Comparison of ENCODE assay signal across 14 cellular contexts in genomic region chr3:184773341-184774186, GRCh38. TPM values are rescaled to one million over a fixed set of nuclear protein-coding genes. Genes with fewer than 3 reads are reported as not detected.
DNase-seq lines count a peak whose midpoint lies in the region; ATAC-seq and TF ChIP-seq lines count a peak whose summit lies in the region.
"Had no signal": no experiment of that assay in that cellular context is flagged by ENCODE, and none has a peak within 500 bp of the region (broad histone marks: within the 10 kb centered on the region; RNA-seq: fewer than 3 reads in every experiment).

No MANE protein-coding gene starts in this region.

- H3K27ac Mint-ChIP-seq in activated naive CD4-positive, alpha-beta T cell treated with anti-CD3 and anti-CD28 coated beads, Interleukin-2, amount 10 ng/mL, durations not matched to agents 7 days and 5 days: no peak overlapping the region
- H3K27ac Mint-ChIP-seq in endodermal cell: no peak overlapping the region
- H3K27ac Mint-ChIP-seq in activated CD8-positive, alpha-beta T cell treated with anti-CD3 and anti-CD28 coated beads for 36 hours: no peak overlapping the region
- H3K27ac Mint-ChIP-seq: activated naive CD8-positive, alpha-beta T cell had no signal

- TF ChIP-seq POLR2A in sigmoid colon (IDR thresholded peaks at IDR 0.05): no peak

- WGBS in sigmoid colon, 2 donors: 85 to 90% methylated on average over 42 of the region's 42 CpGs
- WGBS in endodermal cell (ENCODE audit: insufficient coverage in 1 of 2, insufficient read length in 1 of 2), 2 experiments: 84 to 91% methylated on average over 38 to 42 of the region's 42 CpGs

- no peaks in the 10 kb centered on the region for H3K36me3 ChIP-seq in sigmoid colon
- H3K36me3 ChIP-seq in endodermal cell (ENCODE audit: control insufficient read depth, insufficient read depth, low read length): no peaks in the 10 kb centered on the region

- H3K4me1 ChIP-seq in sigmoid colon: peaks cover 0 to 5% (median 0%) of the 10 kb centered on the region in 4 donors
- peaks cover 22% of the 10 kb centered on the region for H3K4me1 ChIP-seq in endodermal cell (ENCODE audit: control insufficient read depth, insufficient read depth, low read length)

- H3K27me3 ChIP-seq in sigmoid colon (peaks cover 0 to 8% (median 0%) of the 10 kb centered on the region in 3 donors), endodermal cell (ENCODE audit: control insufficient read depth, insufficient read depth, low read length, poor library complexity, severe bottlenecking) (no peaks in the 10 kb centered on the region)

- POLR2A ChIA-PET in activated CD8-positive, alpha-beta T cell treated with anti-CD3 and anti-CD28 coated beads for 36 hours (lab: Charles Lee): no interaction called here

- CTCF ChIA-PET in activated naive CD4-positive, alpha-beta T cell treated with anti-CD3 and anti-CD28 coated beads, Interleukin-2, amount 10 ng/mL, durations not matched to agents 7 days and 5 days (lab: Charles Lee): interaction anchor here (0.8 to 1.3 kb wide), 2 partner anchors 25 to 30 kb away, joined by 3 read pairs; no protein-coding TSS in a partner anchor
- CTCF ChIA-PET in activated CD8-positive, alpha-beta T cell treated with anti-CD3 and anti-CD28 coated beads for 36 hours (lab: Charles Lee): no interaction called here

- intact Hi-C loops in sigmoid colon (cut with DNase I): loop anchor here (10.0 kb wide), 1 partner anchor 409 kb away; the partner anchor contains the start of genes CLCN2 and POLR2H
- intact Hi-C loops in activated CD8-positive, alpha-beta T cell treated with anti-CD3 and anti-CD28 coated beads for 36 hours (cut with micrococcal nuclease): no loop called here

- no peak overlapping the region for H3K9ac ChIP-seq in endodermal cell (ENCODE audit: extremely low read depth, low read length, poor library complexity, severe bottlenecking)

- H3K9me3 Mint-ChIP-seq in activated naive CD4-positive, alpha-beta T cell treated with anti-CD3 and anti-CD28 coated beads, Interleukin-2, amount 10 ng/mL, durations not matched to agents 7 days and 5 days: no peaks in the 10 kb centered on the region
- no peaks in the 10 kb centered on the region for H3K9me3 Mint-ChIP-seq in endodermal cell
- no peaks in the 10 kb centered on the region for H3K9me3 Mint-ChIP-seq in activated CD8-positive, alpha-beta T cell treated with anti-CD3 and anti-CD28 coated beads for 36 hours
- H3K9me3 Mint-ChIP-seq: neural crest cell had no signal

- DNase-seq in COLO668 (lab: John Stamatoyannopoulos, UW; ENCODE audit: unreplicated experiment) (peak; percentile 4), astrocyte of the hippocampus (ENCODE audit: low read depth, low spot score) (peak; percentile 32), islet precursor cell (peak; percentile 86), sigmoid colon (no peak), endodermal cell (no peak)
- DNase-seq in activated naive CD4-positive, alpha-beta T cell treated with anti-CD3 and anti-CD28 coated beads, Interleukin-2, amount 10 ng/mL, durations not matched to agents 7 days and 5 days: no peak
- DNase-seq in activated CD8-positive, alpha-beta T cell treated with anti-CD3 and anti-CD28 coated beads for 36 hours: no peak
- DNase-seq in activated naive CD4-positive, alpha-beta T cell treated with anti-CD3 and anti-CD28 coated beads, Interleukin-2, amount 50 U/mL, for 16 hours: no peak
- DNase-seq: NCI-H1105; NCI-H774; SHP77 treated with DMSO at 0.1 percent for 48 hours; stimulated activated CD8-positive, alpha-beta memory T cell treated with anti-CD3 and anti-CD28 coated beads, Interleukin-4, amount 100 ng/mL, for 48 hours had no signal

- H3K4me3 Mint-ChIP-seq in activated naive CD4-positive, alpha-beta T cell treated with anti-CD3 and anti-CD28 coated beads, Interleukin-2, amount 10 ng/mL, durations not matched to agents 7 days and 5 days: no peak overlapping the region
- no peak overlapping the region for H3K4me3 Mint-ChIP-seq in endodermal cell
- H3K4me3 Mint-ChIP-seq in activated CD8-positive, alpha-beta T cell treated with anti-CD3 and anti-CD28 coated beads for 36 hours: no peak overlapping the region
- H3K4me3 Mint-ChIP-seq: activated naive CD8-positive, alpha-beta T cell; neural crest cell had no signal

- ATAC-seq in activated CD8-positive, alpha-beta T cell treated with anti-CD3 and anti-CD28 coated beads for 36 hours: no peak

- no peak overlapping the region for H3K4me3 ChIP-seq in sigmoid colon
- no peak overlapping the region for H3K4me3 ChIP-seq in endodermal cell (ENCODE audit: low read length)

- H3K27ac ChIP-seq in sigmoid colon (peak overlapping the region in 3 of 4 donors; percentile 14 to 58 (median 49)), endodermal cell (ENCODE audit: low read depth, low read length) (no peak overlapping the region)

- no peak for TF ChIP-seq EP300 in sigmoid colon (IDR thresholded peaks at IDR 0.05)

- TF ChIP-seq CTCF in sigmoid colon (IDR thresholded peaks at IDR 0.05): no peak
- TF ChIP-seq CTCF in endodermal cell (conservative IDR thresholded peaks at IDR 0.05): no peak
- TF ChIP-seq CTCF in activated CD8-positive, alpha-beta T cell treated with anti-CD3 and anti-CD28 coated beads for 36 hours (IDR thresholded peaks at IDR 0.05): no peak

- H3K36me3 Mint-ChIP-seq in activated naive CD4-positive, alpha-beta T cell treated with anti-CD3 and anti-CD28 coated beads, Interleukin-2, amount 10 ng/mL, durations not matched to agents 7 days and 5 days: no peaks in the 10 kb centered on the region
- no peaks in the 10 kb centered on the region for H3K36me3 Mint-ChIP-seq in endodermal cell (ENCODE audit: low read depth)
- H3K36me3 Mint-ChIP-seq in activated CD8-positive, alpha-beta T cell treated with anti-CD3 and anti-CD28 coated beads for 36 hours (ENCODE audit: low read depth): no peaks in the 10 kb centered on the region
- H3K36me3 Mint-ChIP-seq: activated naive CD8-positive, alpha-beta T cell had no signal

- H3K9me3 ChIP-seq in sigmoid colon (no peaks in the 10 kb centered on the region), endodermal cell (ENCODE audit: control insufficient read depth, low read length) (no peaks in the 10 kb centered on the region)

- H3K4me1 Mint-ChIP-seq in activated naive CD4-positive, alpha-beta T cell treated with anti-CD3 and anti-CD28 coated beads, Interleukin-2, amount 10 ng/mL, durations not matched to agents 7 days and 5 days: no peaks in the 10 kb centered on the region
- H3K4me1 Mint-ChIP-seq in endodermal cell: peaks cover 45% of the 10 kb centered on the region
- no peaks in the 10 kb centered on the region for H3K4me1 Mint-ChIP-seq in activated CD8-positive, alpha-beta T cell treated with anti-CD3 and anti-CD28 coated beads for 36 hours (ENCODE audit: low read depth)

- H3K27me3 Mint-ChIP-seq in activated naive CD4-positive, alpha-beta T cell treated with anti-CD3 and anti-CD28 coated beads, Interleukin-2, amount 10 ng/mL, durations not matched to agents 7 days and 5 days: peaks cover 40% of the 10 kb centered on the region
- H3K27me3 Mint-ChIP-seq in endodermal cell (ENCODE audit: insufficient read depth): peaks cover 8% of the 10 kb centered on the region
- peaks cover 9% of the 10 kb centered on the region for H3K27me3 Mint-ChIP-seq in activated CD8-positive, alpha-beta T cell treated with anti-CD3 and anti-CD28 coated beads for 36 hours

RNA-seq across cellular contexts. Expression of gene VPS8, which starts 38.4 kb away (rescaled TPM):
- 10 to 100 TPM; 34.6 to 64.5 (median 38.4) TPM for total RNA-seq in sigmoid colon
- polyA plus RNA-seq in sigmoid colon: 10 to 100 TPM; 12.0 to 20.4 (median 15.1) TPM
- total RNA-seq in endodermal cell: 10 to 100 TPM; 49.7 to 70.0 TPM
- polyA plus RNA-seq in endodermal cell (2013, experiment 1 of 2): 29.2 TPM
- polyA plus RNA-seq in endodermal cell (2013, experiment 2 of 2): 33.5 TPM
- 10 to 100 TPM; 30.2 to 33.3 TPM for total RNA-seq in activated CD8-positive, alpha-beta T cell treated with anti-CD3 and anti-CD28 coated beads for 36 hours

Comparison
In these comparisons a context has a peak if more than half of its experiments do, and no peak if none do; other contexts are left out.
1. DNase-seq: peak in COLO668 (single experiment), astrocyte of the hippocampus (single experiment) and islet precursor cell (single experiment); none in sigmoid colon (single experiment), activated naive CD4-positive, alpha-beta T cell treated with anti-CD3 and anti-CD28 coated beads, Interleukin-2, amount 10 ng/mL, durations not matched to agents 7 days and 5 days (single experiment), endodermal cell (single experiment), activated CD8-positive, alpha-beta T cell treated with anti-CD3 and anti-CD28 coated beads for 36 hours (single experiment) and activated naive CD4-positive, alpha-beta T cell treated with anti-CD3 and anti-CD28 coated beads, Interleukin-2, amount 50 U/mL, for 16 hours (single experiment).